In the genomic region with DNA sequence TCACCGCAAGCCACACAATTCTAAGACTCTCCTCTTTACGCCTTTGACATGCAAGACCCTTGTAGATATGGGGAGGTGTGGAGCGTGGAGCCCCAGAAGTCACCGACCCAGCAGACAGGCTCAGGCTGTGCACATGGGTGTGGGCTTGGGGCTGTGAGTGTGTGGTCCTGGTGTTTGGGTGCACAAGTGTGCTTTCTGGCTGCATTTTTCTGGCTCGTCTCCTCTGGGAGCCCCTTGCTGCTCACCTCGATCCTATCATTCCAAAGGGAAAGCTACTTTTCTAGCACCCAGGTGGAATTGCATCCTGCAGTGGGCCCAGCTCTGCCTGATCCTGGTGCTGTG, we compare ENCODE assay signal across 20 cellular contexts.
DNase-seq lines count a peak whose midpoint lies in the region; ATAC-seq, FAIRE-seq and TF ChIP-seq lines count a peak whose summit lies in the region.
"Had no signal": no experiment of that assay in that cellular context is flagged by ENCODE, and none has a peak within 500 bp of the region (broad histone marks: within the 10 kb centered on the region; RNA-seq: fewer than 3 reads in every experiment).

No MANE protein-coding gene starts in this region.

- H3K4me3 Mint-ChIP-seq in activated CD4-positive, alpha-beta T cell treated with anti-CD3 and anti-CD28 coated beads, Interleukin-2, amount 10 ng/mL, durations not matched to agents 24 days and 14 days = no peak overlapping the region
- no peak overlapping the region for H3K4me3 Mint-ChIP-seq in stimulated activated memory B cell treated with anti-CD40 and anti-IgM and Interleukin-4, amounts not matched to agents 10 μg/mL and 1 μg/mL and 100 μg/mL, for 72 hours

- no peak for TF ChIP-seq CTCF in bronchial epithelial cell (IDR thresholded peaks at IDR 0.05; ENCODE audit: insufficient read depth, low read length, severe bottlenecking)

- H3K4me3 ChIP-seq in bronchial epithelial cell (ENCODE audit: low read depth, low read length) = no peak overlapping the region
- H3K4me3 ChIP-seq: GM23248, SJSA1 had no signal

- no peaks in the 10 kb centered on the region for H3K36me3 ChIP-seq in bronchial epithelial cell (ENCODE audit: control insufficient read depth, insufficient read depth, low read length)
- H3K36me3 ChIP-seq: SJSA1 had no signal

- H3K4me1 Mint-ChIP-seq in activated CD4-positive, alpha-beta T cell treated with anti-CD3 and anti-CD28 coated beads, Interleukin-2, amount 10 ng/mL, durations not matched to agents 24 days and 14 days = peaks cover 36% of the 10 kb centered on the region
- H3K4me1 Mint-ChIP-seq in stimulated activated memory B cell treated with anti-CD40 and anti-IgM and Interleukin-4, amounts not matched to agents 10 μg/mL and 1 μg/mL and 100 μg/mL, for 72 hours = peaks cover 36% of the 10 kb centered on the region

- peak; percentile 51 for DNase-seq in activated CD4-positive, alpha-beta T cell treated with anti-CD3 and anti-CD28 coated beads, Interleukin-2, amount 10 ng/mL, durations not matched to agents 24 days and 14 days
- DNase-seq in activated CD4-positive, alpha-beta T cell treated with anti-CD3 and anti-CD28 coated beads for 4 hours = no peak
- DNase-seq in bronchial epithelial cell (ENCODE audit: low read depth) (no peak), H4 (ENCODE audit: low spot score) (no peak), HK-2 (ENCODE audit: unreplicated experiment) (no peak), NCI-H2081 (lab: John Stamatoyannopoulos, UW) (no peak)
- DNase-seq: 8988T, EL, GM23248, NCI-H1105, NCI-H146, NCI-H2029, NCI-H2171, NCI-H524 treated with DMSO at 0.1 percent for 48 hours, NCI-H82 had no signal

- H3K9me3 Mint-ChIP-seq in activated CD4-positive, alpha-beta T cell treated with anti-CD3 and anti-CD28 coated beads, Interleukin-2, amount 10 ng/mL, durations not matched to agents 24 days and 14 days = peaks cover 15% of the 10 kb centered on the region
- peaks cover 4% of the 10 kb centered on the region for H3K9me3 Mint-ChIP-seq in stimulated activated memory B cell treated with anti-CD40 and anti-IgM and Interleukin-4, amounts not matched to agents 10 μg/mL and 1 μg/mL and 100 μg/mL, for 72 hours

- intact Hi-C loops in activated CD4-positive, alpha-beta T cell treated with anti-CD3 and anti-CD28 coated beads, Interleukin-2, amount 10 ng/mL, durations not matched to agents 24 days and 14 days (cut with micrococcal nuclease) = no loop called here

- peaks cover 9% of the 10 kb centered on the region for H3K36me3 Mint-ChIP-seq in activated CD4-positive, alpha-beta T cell treated with anti-CD3 and anti-CD28 coated beads, Interleukin-2, amount 10 ng/mL, durations not matched to agents 24 days and 14 days (ENCODE audit: low read depth)
- peaks cover 6% of the 10 kb centered on the region for H3K36me3 Mint-ChIP-seq in stimulated activated memory B cell treated with anti-CD40 and anti-IgM and Interleukin-4, amounts not matched to agents 10 μg/mL and 1 μg/mL and 100 μg/mL, for 72 hours

- peaks cover 24% of the 10 kb centered on the region for H3K27me3 Mint-ChIP-seq in activated CD4-positive, alpha-beta T cell treated with anti-CD3 and anti-CD28 coated beads, Interleukin-2, amount 10 ng/mL, durations not matched to agents 24 days and 14 days
- H3K27me3 Mint-ChIP-seq in stimulated activated memory B cell treated with anti-CD40 and anti-IgM and Interleukin-4, amounts not matched to agents 10 μg/mL and 1 μg/mL and 100 μg/mL, for 72 hours = peaks cover 21% of the 10 kb centered on the region

- peak; percentile 83 for FAIRE-seq in bronchial epithelial cell (lab: Jason Lieb, UNC)

- H3K27ac Mint-ChIP-seq in activated CD4-positive, alpha-beta T cell treated with anti-CD3 and anti-CD28 coated beads, Interleukin-2, amount 10 ng/mL, durations not matched to agents 24 days and 14 days = no peak overlapping the region
- H3K27ac Mint-ChIP-seq in stimulated activated memory B cell treated with anti-CD40 and anti-IgM and Interleukin-4, amounts not matched to agents 10 μg/mL and 1 μg/mL and 100 μg/mL, for 72 hours = peak overlapping the region; percentile 84

- peak; percentile 40 for ATAC-seq in HG03521 (IDR thresholded peaks at IDR 0.05; ENCODE audit: unreplicated experiment)
- no peak for ATAC-seq in stimulated activated memory B cell treated with anti-CD40 and anti-IgM and Interleukin-4, amounts not matched to agents 10 μg/mL and 1 μg/mL and 100 μg/mL, for 72 hours
- ATAC-seq: HCT116, Right ventricle myocardium inferior had no signal

- H3K27me3 ChIP-seq in bronchial epithelial cell (ENCODE audit: control insufficient read depth, insufficient read depth, low read length) = no peaks in the 10 kb centered on the region
